ENCODE assay signal across 28 cellular contexts in genomic region chr16:75578212-75578611, GRCh38. TPM values are rescaled to one million over a fixed set of nuclear protein-coding genes. Genes with fewer than 3 reads are reported as not detected.
"Had no signal": no experiment of that assay in that cellular context is flagged by ENCODE, and none has a peak within 500 bp of the region (broad histone marks: within the 10 kb centered on the region; RNA-seq: fewer than 3 reads in every experiment).

No MANE protein-coding gene starts in this region.

- H3K4me3 Mint-ChIP-seq: dendritic cell treated with granulocyte-macrophage colony-stimulating factor and Interleukin-4, amounts not matched to agents 40 ng/mL and 50 ng/mL, for 4 days; mesothelial cell of epicardium; naive B cell; nephron; neural progenitor cell had no signal

- H3K4me1 Mint-ChIP-seq: mesothelial cell of epicardium, nephron had no signal

- H3K9me3 Mint-ChIP-seq: dendritic cell treated with granulocyte-macrophage colony-stimulating factor and Interleukin-4, amounts not matched to agents 40 ng/mL and 50 ng/mL, for 4 days; mesothelial cell of epicardium; naive B cell; nephron; neural progenitor cell had no signal

- DNase-seq: colonic mucosa; effector CD8-positive, alpha-beta T cell; esophagus squamous epithelium; foreskin melanocyte; glutamatergic neuron; heart right ventricle; hippocampal formation; left cardiac atrium; left lung; mesenchymal stem cell; mucosa of descending colon; naive B cell; stimulated activated CD4-positive, alpha-beta T cell treated with anti-CD3 and anti-CD28 coated beads, Interleukin-12 subunit alpha, Interleukin-12 subunit beta, amount 100 ng/mL, for 4 hours; stimulated activated CD4-positive, alpha-beta T cell treated with anti-CD3 and anti-CD28 coated beads, Interleukin-1b, Interleukin-23, amount 100 ng/mL, for 48 hours; stimulated activated CD4-positive, alpha-beta T cell treated with anti-CD3 and anti-CD28 coated beads, Interleukin-4, amount 100 ng/mL, for 1 hour; stimulated activated CD8-positive, alpha-beta memory T cell treated with anti-CD3 and anti-CD28 coated beads, Interleukin-4, amount 100 ng/mL, for 48 hours; stimulated activated naive CD4-positive, alpha-beta T cell treated with Interleukin-2 at 50 U/mL for 16 hours; upper lobe of left lung had no signal

- H3K27ac Mint-ChIP-seq: dendritic cell treated with granulocyte-macrophage colony-stimulating factor and Interleukin-4, amounts not matched to agents 40 ng/mL and 50 ng/mL, for 4 days; mesothelial cell of epicardium; nephron; neural progenitor cell had no signal

- H3K27me3 Mint-ChIP-seq: dendritic cell treated with granulocyte-macrophage colony-stimulating factor and Interleukin-4, amounts not matched to agents 40 ng/mL and 50 ng/mL, for 4 days; naive B cell had no signal

- ATAC-seq: heart right ventricle, left cardiac atrium, left lung, mucosa of descending colon, sciatic nerve had no signal

RNA-seq across cellular contexts. Expression of gene CHST5, which starts 42.3 kb away (rescaled TPM):
- total RNA-seq: epithelial cell of proximal tubule, kidney epithelial cell, lung microvascular endothelial cell, osteoblast, smooth muscle cell had no signal
